15 cellular contexts compared by ENCODE assay signal in genomic region chr5:89733772-89734171, GRCh38.
"Had no signal": no experiment of that assay in that cellular context is flagged by ENCODE, and none has a peak within 500 bp of the region (broad histone marks: within the 10 kb centered on the region; RNA-seq: fewer than 3 reads in every experiment).

No MANE protein-coding gene starts in this region.

- H3K4me1 ChIP-seq: parathyroid adenoma had no signal

- H3K9me3 Mint-ChIP-seq: activated T-helper 1 cell treated with anti-CD3 and anti-CD28 coated beads, Interleukin-12 subunit alpha, Interleukin-12 subunit beta, Interleukin-2, Interleukin-4 antibody, amounts not matched to agents 30 ng/mL and 10 ng/mL and 1 ng/mL, durations not matched to agents 14 hours and 24 hours and 36 hours had no signal

- H3K9ac ChIP-seq: parathyroid adenoma had no signal

- H3K27ac Mint-ChIP-seq: activated T-helper 1 cell treated with anti-CD3 and anti-CD28 coated beads, Interleukin-12 subunit alpha, Interleukin-12 subunit beta, Interleukin-2, Interleukin-4 antibody, amounts not matched to agents 30 ng/mL and 10 ng/mL and 1 ng/mL, durations not matched to agents 14 hours and 24 hours and 36 hours; stimulated activated memory B cell treated with anti-CD40 and anti-IgM and Interleukin-4, amounts not matched to agents 10 μg/mL and 1 μg/mL and 100 μg/mL, for 72 hours; T-cell had no signal

- H3K4me1 Mint-ChIP-seq: T-cell had no signal

- H3K36me3 Mint-ChIP-seq: stimulated activated memory B cell treated with anti-CD40 and anti-IgM and Interleukin-4, amounts not matched to agents 10 μg/mL and 1 μg/mL and 100 μg/mL, for 72 hours; T-cell had no signal

- H3K4me3 Mint-ChIP-seq: activated T-helper 1 cell treated with anti-CD3 and anti-CD28 coated beads, Interleukin-12 subunit alpha, Interleukin-12 subunit beta, Interleukin-2, Interleukin-4 antibody, amounts not matched to agents 30 ng/mL and 10 ng/mL and 1 ng/mL, durations not matched to agents 14 hours and 24 hours and 36 hours; stimulated activated memory B cell treated with anti-CD40 and anti-IgM and Interleukin-4, amounts not matched to agents 10 μg/mL and 1 μg/mL and 100 μg/mL, for 72 hours; T-cell had no signal

- H3K27me3 Mint-ChIP-seq: stimulated activated memory B cell treated with anti-CD40 and anti-IgM and Interleukin-4, amounts not matched to agents 10 μg/mL and 1 μg/mL and 100 μg/mL, for 72 hours; T-cell had no signal

- H3K27ac ChIP-seq: epithelial cell of prostate, parathyroid adenoma had no signal

- DNase-seq: activated CD4-positive, alpha-beta T cell treated with anti-CD3 and anti-CD28 coated beads, Interleukin-2, amount 50 U/mL, for 1 hour; activated CD8-positive, alpha-beta memory T cell treated with anti-CD3 and anti-CD28 coated beads for 24 hours; activated naive CD4-positive, alpha-beta T cell; anterior cingulate cortex; cortex of kidney; effector CD4-positive, alpha-beta T cell; head of caudate nucleus; stimulated activated CD4-positive, alpha-beta T cell treated with anti-CD3 and anti-CD28 coated beads, Interleukin-2, amount 100 ng/mL, for 48 hours; T-cell; T-helper 9 cell had no signal

- ATAC-seq: activated CD4-positive, CD25-positive, alpha-beta regulatory T cell treated with anti-CD3 and anti-CD28 coated beads, Interleukin-2, amount 50 U/mL, for 24 hours; stimulated activated memory B cell treated with anti-CD40 and anti-IgM and Interleukin-4, amounts not matched to agents 10 μg/mL and 1 μg/mL and 100 μg/mL, for 72 hours; T-cell had no signal

- H3K79me2 ChIP-seq: parathyroid adenoma had no signal
